ENCODE assay signal across 10 cellular contexts in the genomic region with DNA sequence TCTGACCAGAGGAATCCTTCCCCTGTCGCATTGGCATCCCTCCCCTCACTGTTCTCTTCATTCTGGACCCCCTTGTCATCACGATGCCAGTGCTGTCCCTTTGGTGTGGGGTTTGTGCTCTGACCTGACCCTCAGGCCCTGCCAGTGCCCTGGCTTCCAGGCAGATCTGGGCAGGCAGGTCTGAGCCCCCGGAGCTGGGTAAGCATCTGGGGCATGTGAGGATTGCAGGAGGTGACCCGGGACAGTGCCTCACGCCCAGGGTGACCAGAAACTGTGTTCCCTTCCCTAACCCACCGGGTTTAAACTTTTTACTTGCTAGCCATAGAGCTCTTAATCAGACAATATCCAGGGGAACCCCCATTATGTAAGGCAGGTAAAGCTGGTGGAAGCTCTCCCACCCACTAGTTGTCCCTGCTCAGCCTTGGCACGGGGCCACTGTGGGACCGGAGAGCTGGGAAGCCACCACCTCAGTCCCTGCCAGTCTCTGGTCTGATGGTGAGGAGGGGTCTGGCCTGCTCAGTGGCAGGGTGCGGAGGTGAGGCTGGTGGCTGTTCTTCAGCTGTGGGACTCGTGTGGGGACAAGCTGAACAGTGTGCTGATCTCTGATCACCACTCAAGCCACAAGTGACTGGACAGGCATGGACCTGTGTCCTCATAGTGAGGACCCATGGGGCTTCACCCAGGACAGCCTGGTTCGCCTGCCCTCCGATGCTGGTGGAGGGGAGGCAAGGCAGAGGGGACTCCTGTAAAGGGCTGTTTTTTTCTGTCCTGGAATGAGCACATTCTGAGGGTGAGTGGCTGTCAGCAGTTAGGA. TPM values are rescaled to one million over a fixed set of nuclear protein-coding genes. Genes with fewer than 3 reads are reported as not detected.
A peak's percentile ranks its signal among the peaks of the same experiment; 100 is the strongest.
DNase-seq lines count a peak whose midpoint lies in the region; ATAC-seq and TF ChIP-seq lines count a peak whose summit lies in the region.
"Had no signal": no experiment of that assay in that cellular context is flagged by ENCODE, and none has a peak within 500 bp of the region (broad histone marks: within the 10 kb centered on the region; RNA-seq: fewer than 3 reads in every experiment).

No MANE protein-coding gene starts in this region.

- no peak overlapping the region for H3K9ac ChIP-seq in SK-N-SH

- peaks cover 73% of the 10 kb centered on the region for H3K4me1 Mint-ChIP-seq in activated T-helper 17 cell treated with anti-CD3 and anti-CD28 coated beads, Interleukin-2, amount 50 U/mL, for 72 hours

- H3K27ac ChIP-seq in SK-N-SH (ENCODE audit: low read depth in 2 of 2, low read length in 1 of 2), result peak overlapping the region in 1 of 2 experiments; percentile 71; a peak in 2 of 4 replicates
- H3K27ac ChIP-seq in right lobe of liver, result peak overlapping the region; percentile 1 to 59 (median 19)
- H3K27ac ChIP-seq in stomach, result peak overlapping the region; percentile 48 to 86 (median 68)

- intact Hi-C loops in right lobe of liver (cut with DNase I) (no loop called here), stomach (cut with DNase I; ENCODE audit: low total_unique reads) (no loop called here)

- TF ChIP-seq CTCF in SK-N-SH (IDR thresholded peaks at IDR 0.05) (no peak), right lobe of liver (IDR thresholded peaks at IDR 0.05) (no peak), stomach (IDR thresholded peaks at IDR 0.05) (no peak), GM20000 (IDR thresholded peaks at IDR 0.05; ENCODE audit: extremely low read depth, missing control alignments) (no peak)

- CTCF ChIA-PET in SK-N-SH (lab: Yijun Ruan, JAX), result interaction anchor here (0.6 to 3.0 kb wide), 5 partner anchors 8 to 64 kb away, joined by 3 to 13 read pairs (median 3); no protein-coding TSS in a partner anchor

- H2AFZ ChIP-seq in SK-N-SH (ENCODE audit: low read depth), result no peak overlapping the region

- H3K4me3 ChIP-seq in SK-N-SH (ENCODE audit: low read depth in 2 of 2, low read length in 1 of 2), result no peak overlapping the region
- H3K4me3 ChIP-seq in right lobe of liver, result no peak overlapping the region
- H3K4me3 ChIP-seq in stomach, result peak overlapping the region in 1 of 4 donors; percentile 21

- H3K9me3 ChIP-seq in SK-N-SH (no peaks in the 10 kb centered on the region), right lobe of liver (no peaks in the 10 kb centered on the region), stomach (no peaks in the 10 kb centered on the region)

- peaks cover 5% of the 10 kb centered on the region for H3K36me3 Mint-ChIP-seq in activated T-helper 17 cell treated with anti-CD3 and anti-CD28 coated beads, Interleukin-2, amount 50 U/mL, for 72 hours (ENCODE audit: low read depth)

- no peak; the same call in 2 of the 3 replicates for ATAC-seq in SK-N-SH treated with all-trans-retinoic acid at 6 μM for 48 hours
- ATAC-seq in activated T-helper 17 cell treated with anti-CD3 and anti-CD28 coated beads, Interleukin-2, amount 50 U/mL, for 72 hours (replicated peaks), result no peak
- ATAC-seq in right lobe of liver, result no peak
- ATAC-seq in GM18873 (IDR thresholded peaks at IDR 0.05; ENCODE audit: low FRiP score, unreplicated experiment), result no peak
- ATAC-seq in esophagus mucosa, result no peak

- peaks cover 87% of the 10 kb centered on the region for H3K79me2 ChIP-seq in SK-N-SH (ENCODE audit: insufficient read depth)

- no peak overlapping the region for H3K4me2 ChIP-seq in SK-N-SH

- no peaks in the 10 kb centered on the region for H3K9me3 Mint-ChIP-seq in activated T-helper 17 cell treated with anti-CD3 and anti-CD28 coated beads, Interleukin-2, amount 50 U/mL, for 72 hours

- H3K27me3 Mint-ChIP-seq in activated T-helper 17 cell treated with anti-CD3 and anti-CD28 coated beads, Interleukin-2, amount 50 U/mL, for 72 hours, result no peaks in the 10 kb centered on the region

- no peaks in the 10 kb centered on the region for H3F3A ChIP-seq in SK-N-SH (replicated peaks; ENCODE audit: insufficient read depth)

- POLR2A ChIA-PET in SK-N-SH (lab: Yijun Ruan, JAX), result no interaction called here

- DNase-seq in SK-N-SH (no peak), right lobe of liver (peak in 1 of 3 donors; percentile 44), stomach (no peak), GM20000 (ENCODE audit: low spot score) (no peak)
- DNase-seq: 8988T, head of caudate nucleus had no signal

- H3K9me2 ChIP-seq in SK-N-SH, result no peaks in the 10 kb centered on the region

- 95% methylated on average over 8 of the region's 12 CpGs for WGBS in SK-N-SH (ENCODE audit: low lambda C conversion rate)
- WGBS in right lobe of liver (ENCODE audit: insufficient coverage, low coverage, low lambda C conversion rate, missing lambda C conversion rate), result 60% methylated on average over 1 of the region's 12 CpGs
- 44 to 53% (median 48%) methylated on average over 10 to 12 of the region's 12 CpGs for WGBS in stomach, 5 donors

- peaks cover 91% of the 10 kb centered on the region for H4K20me1 ChIP-seq in SK-N-SH (ENCODE audit: insufficient read depth)

- peak overlapping the region; percentile 78 for H3K4me3 Mint-ChIP-seq in activated T-helper 17 cell treated with anti-CD3 and anti-CD28 coated beads, Interleukin-2, amount 50 U/mL, for 72 hours

- H3K27me3 ChIP-seq in SK-N-SH (ENCODE audit: insufficient read depth) (no peaks in the 10 kb centered on the region), right lobe of liver (no peaks in the 10 kb centered on the region), stomach (no peaks in the 10 kb centered on the region)

- H3K36me3 ChIP-seq in SK-N-SH (replicated peaks in 1 of 2; ENCODE audit: control insufficient read depth in 1 of 2, insufficient read depth in 2 of 2, low read length in 1 of 2) (no peaks in the 10 kb centered on the region), right lobe of liver (no peaks in the 10 kb centered on the region), stomach (no peaks in the 10 kb centered on the region)

- TF ChIP-seq POLR2A in right lobe of liver (IDR thresholded peaks at IDR 0.05) (no peak), stomach (IDR thresholded peaks at IDR 0.05) (no peak)

- no peak for TF ChIP-seq EP300 in SK-N-SH (IDR thresholded peaks at IDR 0.05; ENCODE audit: borderline replicate concordance in 1 of 2, low read depth in 1 of 2, low read length in 1 of 2)
- no peak for TF ChIP-seq EP300 in stomach (IDR thresholded peaks at IDR 0.05)

- H3K4me1 ChIP-seq in SK-N-SH (ENCODE audit: control insufficient read depth in 1 of 2, insufficient read depth in 2 of 2, low read depth in 1 of 2, low read length in 1 of 2) (peaks cover 32 to 64% of the 10 kb centered on the region in 2 experiments; a peak in 3 of 4 replicates), right lobe of liver (peaks cover 0 to 57% (median 24%) of the 10 kb centered on the region in 4 donors), stomach (peaks cover 63 to 100% (median 87%) of the 10 kb centered on the region in 4 donors)

- peak overlapping the region; percentile 87 for H3K27ac Mint-ChIP-seq in activated T-helper 17 cell treated with anti-CD3 and anti-CD28 coated beads, Interleukin-2, amount 50 U/mL, for 72 hours

- no peak for TF ChIP-seq RAD21 in SK-N-SH (IDR thresholded peaks at IDR 0.05; ENCODE audit: low read length)

TF ChIP-seq in SK-N-SH, 30 proteins besides CTCF, POLR2A, EP300 and RAD21 (continues in another document):
- TF ChIP-seq, protein P1, sequence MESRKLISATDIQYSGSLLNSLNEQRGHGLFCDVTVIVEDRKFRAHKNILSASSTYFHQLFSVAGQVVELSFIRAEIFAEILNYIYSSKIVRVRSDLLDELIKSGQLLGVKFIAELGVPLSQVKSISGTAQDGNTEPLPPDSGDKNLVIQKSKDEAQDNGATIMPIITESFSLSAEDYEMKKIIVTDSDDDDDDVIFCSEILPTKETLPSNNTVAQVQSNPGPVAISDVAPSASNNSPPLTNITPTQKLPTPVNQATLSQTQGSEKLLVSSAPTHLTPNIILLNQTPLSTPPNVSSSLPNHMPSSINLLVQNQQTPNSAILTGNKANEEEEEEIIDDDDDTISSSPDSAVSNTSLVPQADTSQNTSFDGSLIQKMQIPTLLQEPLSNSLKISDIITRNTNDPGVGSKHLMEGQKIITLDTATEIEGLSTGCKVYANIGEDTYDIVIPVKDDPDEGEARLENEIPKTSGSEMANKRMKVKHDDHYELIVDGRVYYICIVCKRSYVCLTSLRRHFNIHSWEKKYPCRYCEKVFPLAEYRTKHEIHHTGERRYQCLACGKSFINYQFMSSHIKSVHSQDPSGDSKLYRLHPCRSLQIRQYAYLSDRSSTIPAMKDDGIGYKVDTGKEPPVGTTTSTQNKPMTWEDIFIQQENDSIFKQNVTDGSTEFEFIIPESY (IDR thresholded peaks at IDR 0.05; ENCODE audit: borderline replicate concordance, low read depth), result no peak
- TF ChIP-seq FOSL2 (IDR thresholded peaks at IDR 0.05; ENCODE audit: borderline replicate concordance, low read depth), result no peak
- 0 out of 2 replicates have a peak, but pooled peaks have one; percentile 20 for TF ChIP-seq FOXJ3 (CRISPR knock-in tag; IDR thresholded peaks at IDR 0.05)
- TF ChIP-seq CHD2 (IDR thresholded peaks at IDR 0.05; ENCODE audit: low read length, partially characterized antibody), result no peak

TF ChIP-seq in SK-N-SH treated with all-trans-retinoic acid at 6 μM for 48 hours, 23 proteins besides CTCF, POLR2A, EP300 and RAD21 (continues in another document):
- TF ChIP-seq ZNF565 (CRISPR knock-in tag; conservative IDR thresholded peaks at IDR 0.05; ENCODE audit: low read depth) (no peak), ZNF8 (CRISPR knock-in tag; IDR thresholded peaks at IDR 0.05) (no peak), ZC3H10 (CRISPR knock-in tag; IDR thresholded peaks at IDR 0.05) (no peak), ZNF70 (CRISPR knock-in tag; IDR thresholded peaks at IDR 0.05) (no peak), ISL1 (CRISPR knock-in tag; IDR thresholded peaks at IDR 0.05) (no peak)
- TF ChIP-seq, protein P2, sequence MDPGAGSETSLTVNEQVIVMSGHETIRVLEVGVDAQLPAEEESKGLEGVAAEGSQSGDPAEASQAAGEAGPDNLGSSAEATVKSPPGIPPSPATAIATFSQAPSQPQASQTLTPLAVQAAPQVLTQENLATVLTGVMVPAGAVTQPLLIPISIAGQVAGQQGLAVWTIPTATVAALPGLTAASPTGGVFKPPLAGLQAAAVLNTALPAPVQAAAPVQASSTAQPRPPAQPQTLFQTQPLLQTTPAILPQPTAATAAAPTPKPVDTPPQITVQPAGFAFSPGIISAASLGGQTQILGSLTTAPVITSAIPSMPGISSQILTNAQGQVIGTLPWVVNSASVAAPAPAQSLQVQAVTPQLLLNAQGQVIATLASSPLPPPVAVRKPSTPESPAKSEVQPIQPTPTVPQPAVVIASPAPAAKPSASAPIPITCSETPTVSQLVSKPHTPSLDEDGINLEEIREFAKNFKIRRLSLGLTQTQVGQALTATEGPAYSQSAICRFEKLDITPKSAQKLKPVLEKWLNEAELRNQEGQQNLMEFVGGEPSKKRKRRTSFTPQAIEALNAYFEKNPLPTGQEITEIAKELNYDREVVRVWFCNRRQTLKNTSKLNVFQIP (CRISPR knock-in tag; IDR thresholded peaks at IDR 0.05; ENCODE audit: borderline replicate concordance, low read depth), result no peak

RNA-seq across cellular contexts. Expression of a gene that starts 38.0 kb away (rescaled TPM):
- 27.0 and 50.9 TPM in 2 replicates for polyA plus RNA-seq in SK-N-SH (2012; rRNA removed)
- 20.3 and 29.6 TPM in 2 replicates for polyA plus RNA-seq in SK-N-SH (2012; cell fraction: cytosol; rRNA removed)
- 51.6 and 84.8 TPM in 2 replicates for polyA plus RNA-seq in SK-N-SH (2012; cell fraction: nucleus; rRNA removed)
- total RNA-seq in activated T-helper 17 cell treated with anti-CD3 and anti-CD28 coated beads, Interleukin-2, amount 50 U/mL, for 72 hours, result 10 to 100 TPM; 43.3 to 50.3 TPM
- total RNA-seq in right lobe of liver, result 10 to 100 TPM; 22.7 to 28.8 (median 24.3) TPM
- total RNA-seq in stomach, result 10 to 100 TPM; 12.8 to 80.1 (median 41.5) TPM
- polyA plus RNA-seq in stomach, result 10 to 100 TPM; 10.4 to 14.7 (median 14.1) TPM
- total RNA-seq in esophagus mucosa, result 39.7 TPM
